In the genomic region with DNA sequence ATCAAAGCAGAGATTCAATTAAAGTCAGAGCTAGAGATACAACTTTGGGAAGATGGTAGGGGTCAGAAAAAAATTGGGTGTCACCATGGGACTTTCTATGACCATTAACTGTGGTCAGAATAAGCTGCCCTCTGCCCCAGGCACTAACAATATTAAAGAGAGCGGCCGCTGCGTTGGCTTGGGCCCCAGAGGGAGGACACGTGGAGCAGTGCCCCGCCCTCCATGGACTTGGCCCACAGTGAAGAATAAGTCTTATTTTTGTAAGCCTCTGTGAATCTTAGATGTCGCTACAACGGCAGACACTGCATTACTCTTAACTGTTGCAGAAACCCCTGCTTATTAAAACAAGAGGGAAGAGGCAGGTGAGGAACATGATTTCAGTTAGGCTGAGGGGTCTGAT, we compare ENCODE assay signal across 18 cellular contexts.
DNase-seq lines count a peak whose midpoint lies in the region; ATAC-seq lines count a peak whose summit lies in the region.
"Had no signal": no experiment of that assay in that cellular context is flagged by ENCODE, and none has a peak within 500 bp of the region (broad histone marks: within the 10 kb centered on the region; RNA-seq: fewer than 3 reads in every experiment).

No MANE protein-coding gene starts in this region.

- H3K4me1 ChIP-seq in BLaER1, result peaks cover 21% of the 10 kb centered on the region
- H3K4me1 ChIP-seq: HAP-1 had no signal

- no peaks in the 10 kb centered on the region for H4K20me1 ChIP-seq in BLaER1

- no peak overlapping the region for H3K4me3 Mint-ChIP-seq in stimulated activated naive B cell treated with anti-CD40 and anti-IgM and Interleukin-4, amounts not matched to agents 10 μg/mL and 1 μg/mL and 100 μg/mL, for 72 hours

- H3K4me2 ChIP-seq in BLaER1, result peak overlapping the region; percentile 75

- H3K4me1 Mint-ChIP-seq in stimulated activated naive B cell treated with anti-CD40 and anti-IgM and Interleukin-4, amounts not matched to agents 10 μg/mL and 1 μg/mL and 100 μg/mL, for 72 hours, result peaks cover 0 to 2% of the 10 kb centered on the region in 2 donors

- no peaks in the 10 kb centered on the region for H3K27me3 ChIP-seq in BLaER1

- no peak overlapping the region for H3K27ac ChIP-seq in BLaER1
- H3K27ac ChIP-seq: HL-60, SK-N-MC had no signal

- no peak overlapping the region for H3K4me3 ChIP-seq in BLaER1
- H3K4me3 ChIP-seq: HAP-1, SK-N-MC had no signal

- H3K36me3 ChIP-seq in BLaER1, result no peaks in the 10 kb centered on the region
- H3K36me3 ChIP-seq: HAP-1 had no signal

- H3K36me3 Mint-ChIP-seq in stimulated activated naive B cell treated with anti-CD40 and anti-IgM and Interleukin-4, amounts not matched to agents 10 μg/mL and 1 μg/mL and 100 μg/mL, for 72 hours, result no peaks in the 10 kb centered on the region

- peaks cover 4 to 5% of the 10 kb centered on the region in 2 donors for H3K27me3 Mint-ChIP-seq in stimulated activated naive B cell treated with anti-CD40 and anti-IgM and Interleukin-4, amounts not matched to agents 10 μg/mL and 1 μg/mL and 100 μg/mL, for 72 hours

- H3K27ac Mint-ChIP-seq in stimulated activated naive B cell treated with anti-CD40 and anti-IgM and Interleukin-4, amounts not matched to agents 10 μg/mL and 1 μg/mL and 100 μg/mL, for 72 hours, result no peak overlapping the region

- no peak overlapping the region for H3K9ac ChIP-seq in BLaER1

- peaks cover 10 to 18% of the 10 kb centered on the region in 2 donors for H3K9me3 Mint-ChIP-seq in stimulated activated naive B cell treated with anti-CD40 and anti-IgM and Interleukin-4, amounts not matched to agents 10 μg/mL and 1 μg/mL and 100 μg/mL, for 72 hours

- DNase-seq in AG20443 (ENCODE audit: low spot score) (peak; percentile 52), medulla oblongata (ENCODE audit: extremely low spot score) (peak; percentile 21), sciatic nerve (ENCODE audit: low spot score) (no peak), DMS114 treated with DMSO at 0.1 percent for 48 hours (lab: John Stamatoyannopoulos, UW; ENCODE audit: unreplicated experiment) (no peak)
- DNase-seq in stimulated activated naive B cell treated with anti-CD40 and anti-IgM and Interleukin-4, amounts not matched to agents 10 μg/mL and 1 μg/mL and 100 μg/mL, for 72 hours, result no peak
- DNase-seq: DND-41, IMR-90, Karpas-422, NCI-H1048, NCI-H1436, NCI-H1930, NCI-H446, SHP77 had no signal

- ATAC-seq in sciatic nerve (peak; percentile 78), HG03378 (IDR thresholded peaks at IDR 0.05; ENCODE audit: unreplicated experiment) (no peak)
- no peak for ATAC-seq in stimulated activated naive B cell treated with anti-CD40 and anti-IgM and Interleukin-4, amounts not matched to agents 10 μg/mL and 1 μg/mL and 100 μg/mL, for 72 hours (replicated peaks)

- intact Hi-C loops in sciatic nerve (cut with DNase I), result no loop called here

- no peaks in the 10 kb centered on the region; the same call in 1 of the 2 replicates for H3K9me3 ChIP-seq in BLaER1
- H3K9me3 ChIP-seq: HAP-1 had no signal

Comparison
In these comparisons a context has a peak if more than half of its experiments do, and no peak if none do; other contexts are left out.
1. DNase-seq: peak in AG20443 (single experiment) and medulla oblongata (single experiment); none in sciatic nerve (single experiment), DMS114 treated with DMSO at 0.1 percent for 48 hours (single experiment) and stimulated activated naive B cell treated with anti-CD40 and anti-IgM and Interleukin-4, amounts not matched to agents 10 μg/mL and 1 μg/mL and 100 μg/mL, for 72 hours (single experiment).